ENCODE assay signal across 10 cellular contexts in genomic region chr5:123809594-123810172, GRCh38.
DNase-seq lines count a peak whose midpoint lies in the region; ATAC-seq and TF ChIP-seq lines count a peak whose summit lies in the region.
"Had no signal": no experiment of that assay in that cellular context is flagged by ENCODE, and none has a peak within 500 bp of the region (broad histone marks: within the 10 kb centered on the region; RNA-seq: fewer than 3 reads in every experiment).

No MANE protein-coding gene starts in this region.

- H3K27ac Mint-ChIP-seq in osteocyte (ENCODE audit: unreplicated experiment) = peak overlapping the region; percentile 62
- H3K27ac Mint-ChIP-seq in activated naive CD4-positive, alpha-beta T cell treated with anti-CD3 and anti-CD28 coated beads, Interleukin-2, amount 50 U/mL, for 72 hours = no peak overlapping the region

- no peaks in the 10 kb centered on the region for H3K27me3 ChIP-seq in body of pancreas

- no peaks in the 10 kb centered on the region for H3K27me3 Mint-ChIP-seq in osteocyte (ENCODE audit: unreplicated experiment)

- H3K36me3 Mint-ChIP-seq in osteocyte (ENCODE audit: unreplicated experiment) = no peaks in the 10 kb centered on the region
- no peaks in the 10 kb centered on the region for H3K36me3 Mint-ChIP-seq in activated naive CD4-positive, alpha-beta T cell treated with anti-CD3 and anti-CD28 coated beads, Interleukin-2, amount 50 U/mL, for 72 hours

- POLR2A ChIA-PET in HEK293 (lab: Yijun Ruan, JAX) = no interaction called here

- no peak overlapping the region for H3K4me3 ChIP-seq in HEK293 (ENCODE audit: low read depth, low read length)
- no peak overlapping the region for H3K4me3 ChIP-seq in body of pancreas

- TF ChIP-seq CTCF in HEK293 (tag by site-specific recombination; IDR thresholded peaks at IDR 0.05) (no peak), body of pancreas (IDR thresholded peaks at IDR 0.05) (no peak), osteocyte (IDR thresholded peaks at IDR 0.05) (no peak)

- ATAC-seq in body of pancreas (peak; percentile 65), GM18870 (IDR thresholded peaks at IDR 0.05; ENCODE audit: unreplicated experiment) (no peak), HG03354 (IDR thresholded peaks at IDR 0.05; ENCODE audit: poor library complexity, severe bottlenecking, unreplicated experiment) (no peak)
- no peak for ATAC-seq in activated naive CD4-positive, alpha-beta T cell treated with anti-CD3 and anti-CD28 coated beads, Interleukin-2, amount 50 U/mL, for 72 hours

- peak overlapping the region; percentile 64 for H3K27ac ChIP-seq in HEK293 (ENCODE audit: extremely low read depth, low read depth, low read length)
- H3K27ac ChIP-seq in body of pancreas = peak overlapping the region in 3 of 4 donors; percentile 6 to 56 (median 47)

- 48 to 50% methylated on average over 7 of the region's 7 CpGs for WGBS in body of pancreas, 2 donors

- H3K36me3 ChIP-seq in HEK293 (ENCODE audit: control insufficient read depth in 2 of 2, insufficient read depth in 1 of 2, low read length in 2 of 2) = no peaks in the 10 kb centered on the region
- H3K36me3 ChIP-seq in body of pancreas (replicated peaks in 1 of 2; ENCODE audit: insufficient read depth in 1 of 2, low read depth in 2 of 2) = no peaks in the 10 kb centered on the region

- no peak for TF ChIP-seq POLR2A in body of pancreas (IDR thresholded peaks at IDR 0.05)

- CTCF ChIA-PET in HEK293 (lab: Yijun Ruan, JAX) = interaction anchor here (0.7 kb wide), 1 partner anchor 71 kb away, joined by 4 read pairs; no protein-coding TSS in a partner anchor

- intact Hi-C loops in body of pancreas (cut with DNase I) = no loop called here

- DNase-seq in NCI-H2171 (lab: John Stamatoyannopoulos, UW) (peak; percentile 73), body of pancreas (peak; percentile 14 to 33 (median 23)), osteocyte (ENCODE audit: extremely low spot score, unreplicated experiment) (no peak), activated T-cell treated with anti-CD3 and anti-CD28 coated beads for 4 hours (no peak)
- DNase-seq in activated naive CD4-positive, alpha-beta T cell treated with anti-CD3 and anti-CD28 coated beads, Interleukin-2, amount 50 U/mL, for 72 hours (ENCODE audit: low spot score in 2 of 2) = no peak
- DNase-seq: stimulated activated naive CD4-positive, alpha-beta T cell treated with Interleukin-2 at 50 U/mL for 16 hours; SW 1271 had no signal

- H3K4me1 ChIP-seq in HEK293 (ENCODE audit: control insufficient read depth, insufficient read depth, low read length) (peaks cover 46% of the 10 kb centered on the region), body of pancreas (peaks cover 8% of the 10 kb centered on the region)

- H3K4me1 Mint-ChIP-seq in osteocyte (ENCODE audit: unreplicated experiment) = peaks cover 38% of the 10 kb centered on the region

- no peaks in the 10 kb centered on the region for H3K9me3 Mint-ChIP-seq in osteocyte (ENCODE audit: unreplicated experiment)
- H3K9me3 Mint-ChIP-seq in activated naive CD4-positive, alpha-beta T cell treated with anti-CD3 and anti-CD28 coated beads, Interleukin-2, amount 50 U/mL, for 72 hours = no peaks in the 10 kb centered on the region

- H3K4me3 Mint-ChIP-seq in osteocyte (ENCODE audit: unreplicated experiment) = no peak overlapping the region

- H3K9me3 ChIP-seq in HEK293 (ENCODE audit: control insufficient read depth, insufficient read depth, low read depth, low read length) (no peaks in the 10 kb centered on the region), body of pancreas (no peaks in the 10 kb centered on the region)

TF ChIP-seq in HEK293, 187 proteins besides CTCF, POLR2A, EP300 and RAD21 (continues in another document):
- TF ChIP-seq TRIM28 (IDR thresholded peaks at IDR 0.05; ENCODE audit: borderline replicate concordance, low read length) = no peak
- no peak for TF ChIP-seq ZNF248 (tag by site-specific recombination; IDR thresholded peaks at IDR 0.05)
- TF ChIP-seq SP7 (tag by site-specific recombination; IDR thresholded peaks at IDR 0.05) = peak; percentile 99
- TF ChIP-seq ZNF514 (tag by site-specific recombination; IDR thresholded peaks at IDR 0.05) = no peak
- no peak for TF ChIP-seq ZNF529 (tag by site-specific recombination; IDR thresholded peaks at IDR 0.05; ENCODE audit: insufficient replicate concordance)
- no peak for TF ChIP-seq ZNF654 (tag by site-specific recombination; IDR thresholded peaks at IDR 0.05; ENCODE audit: low read depth)
- TF ChIP-seq ZNF621 (tag by site-specific recombination; IDR thresholded peaks at IDR 0.05) = no peak
- no peak; the same call in 1 of the 2 replicates for TF ChIP-seq ZNF518A (tag by site-specific recombination; conservative IDR thresholded peaks at IDR 0.05; ENCODE audit: low read depth)
- TF ChIP-seq ZNF707 (tag by site-specific recombination; IDR thresholded peaks at IDR 0.05) = no peak
- TF ChIP-seq ZNF426 (tag by site-specific recombination; IDR thresholded peaks at IDR 0.05) = no peak
- TF ChIP-seq PRDM1 (tag by site-specific recombination; IDR thresholded peaks at IDR 0.05) = no peak
- no peak for TF ChIP-seq ZFHX2 (tag by site-specific recombination; conservative IDR thresholded peaks at IDR 0.05)
- no peak for TF ChIP-seq HOXA7 (CRISPR knock-in tag; IDR thresholded peaks at IDR 0.05; ENCODE audit: borderline replicate concordance)
- 0 out of 2 replicates have a peak, but pooled peaks have one; percentile 27 for TF ChIP-seq ZNF692 (tag by site-specific recombination; IDR thresholded peaks at IDR 0.05)
- TF ChIP-seq ZNF324 (tag by site-specific recombination; IDR thresholded peaks at IDR 0.05) = no peak
- no peak for TF ChIP-seq SCRT2 (tag by site-specific recombination; IDR thresholded peaks at IDR 0.05)
- no peak for TF ChIP-seq ZSCAN18 (tag by site-specific recombination; IDR thresholded peaks at IDR 0.05)
- TF ChIP-seq ZSCAN23 (tag by site-specific recombination; IDR thresholded peaks at IDR 0.05) = no peak
- TF ChIP-seq ZNF354C (tag by site-specific recombination; IDR thresholded peaks at IDR 0.05; ENCODE audit: borderline replicate concordance, low read depth) = no peak
- TF ChIP-seq ZXDB (tag by site-specific recombination; IDR thresholded peaks at IDR 0.05) = no peak
- peak; percentile 67 for TF ChIP-seq IKZF3 (tag by site-specific recombination; IDR thresholded peaks at IDR 0.05)
- TF ChIP-seq ZIC2 (tag by site-specific recombination; IDR thresholded peaks at IDR 0.05) = no peak
- no peak for TF ChIP-seq ZNF157 (tag by site-specific recombination; IDR thresholded peaks at IDR 0.05)

Comparison
In these comparisons a context has a peak if more than half of its experiments do, and no peak if none do; other contexts are left out.
1. DNase-seq: peak in NCI-H2171 (single experiment) and body of pancreas (4 of 4); none in osteocyte (single experiment), activated naive CD4-positive, alpha-beta T cell treated with anti-CD3 and anti-CD28 coated beads, Interleukin-2, amount 50 U/mL, for 72 hours (0 of 2) and activated T-cell treated with anti-CD3 and anti-CD28 coated beads for 4 hours (single experiment).